Comparison of ENCODE assay signal across 23 cellular contexts in genomic region chr13:32695602-32696250, GRCh38.
DNase-seq lines count a peak whose midpoint lies in the region; ATAC-seq and TF ChIP-seq lines count a peak whose summit lies in the region.
"Had no signal": no experiment of that assay in that cellular context is flagged by ENCODE, and none has a peak within 500 bp of the region (broad histone marks: within the 10 kb centered on the region; RNA-seq: fewer than 3 reads in every experiment).

No MANE protein-coding gene starts in this region.

- no peaks in the 10 kb centered on the region for H3K9me2 ChIP-seq in GM23338 (ENCODE audit: insufficient read depth)

- peak overlapping the region; percentile 96 for H3K27ac Mint-ChIP-seq in GM23338
- peak overlapping the region; percentile 46 for H3K27ac Mint-ChIP-seq in neural crest cell (ENCODE audit: unreplicated experiment)
- no peak overlapping the region for H3K27ac Mint-ChIP-seq in activated CD8-positive, alpha-beta T cell treated with anti-CD3 and anti-CD28 coated beads, Interleukin-2, amount 10 ng/mL, durations not matched to agents 7 days and 5 days
- H3K27ac Mint-ChIP-seq: activated naive CD8-positive, alpha-beta T cell treated with anti-CD3 and anti-CD28 coated beads, Interleukin-2, amount 10 ng/mL, durations not matched to agents 7 days and 5 days had no signal

- no peaks in the 10 kb centered on the region for H4K20me1 ChIP-seq in GM23338 (replicated peaks; ENCODE audit: insufficient read depth)

- peak overlapping the region; percentile 21 for H3K9ac ChIP-seq in SK-N-MC (ENCODE audit: insufficient read length)
- H3K9ac ChIP-seq: parathyroid adenoma had no signal

- H3K27ac ChIP-seq in GM23338 (ENCODE audit: low read depth) (no peak overlapping the region), SK-N-MC (peak overlapping the region; percentile 89)
- H3K27ac ChIP-seq: foreskin keratinocyte, HL-60, parathyroid adenoma, right lobe of liver had no signal

- H3K27me3 ChIP-seq in GM23338 (ENCODE audit: insufficient read depth), result no peaks in the 10 kb centered on the region
- H3K27me3 ChIP-seq: foreskin keratinocyte, right lobe of liver had no signal

- no peak overlapping the region for H3K4me2 ChIP-seq in GM23338

- TF ChIP-seq CTCF in GM23338 (conservative IDR thresholded peaks at IDR 0.05; ENCODE audit: low read depth in 2 of 2) (no peak), neural crest cell (conservative IDR thresholded peaks at IDR 0.05) (no peak)

- H3K9me3 ChIP-seq in SK-N-MC (ENCODE audit: low read depth, low read length), result no peaks in the 10 kb centered on the region
- H3K9me3 ChIP-seq: right lobe of liver had no signal

- CTCF ChIA-PET in activated CD8-positive, alpha-beta T cell treated with anti-CD3 and anti-CD28 coated beads, Interleukin-2, amount 10 ng/mL, durations not matched to agents 7 days and 5 days (lab: Charles Lee), result interaction anchor here (1.1 to 1.6 kb wide), 3 partner anchors 27 to 322 kb away, joined by 3 to 5 read pairs (median 3); no protein-coding TSS in a partner anchor

- DNase-seq in GM23338 (ENCODE audit: low spot score) (no peak), SK-N-MC (ENCODE audit: low read depth, low spot score) (no peak), fibroblast of peridontal ligament (ENCODE audit: extremely low read depth) (peak; percentile 5), neural crest cell (ENCODE audit: low read depth, low spot score) (no peak), NCI-H1694 (lab: John Stamatoyannopoulos, UW) (no peak), NCI-H510A treated with DMSO at 0.1 percent for 48 hours (lab: John Stamatoyannopoulos, UW) (no peak)
- no peak for DNase-seq in activated CD8-positive, alpha-beta T cell treated with anti-CD3 and anti-CD28 coated beads, Interleukin-2, amount 10 ng/mL, durations not matched to agents 7 days and 5 days
- DNase-seq: ACHN; activated CD4-positive, alpha-beta T cell treated with anti-CD3 and anti-CD28 coated beads, Interleukin-2, amount 50 U/mL, for 4 hours; activated naive CD8-positive, alpha-beta T cell treated with anti-CD3 and anti-CD28 coated beads, Interleukin-2, amount 10 ng/mL, durations not matched to agents 7 days and 5 days; C1 segment of cervical spinal cord; cortex of kidney; foreskin keratinocyte; naive thymus-derived CD4-positive, alpha-beta T cell; NCI-H1436; NCI-H510A; right lobe of liver; T-helper 9 cell; trophoblast cell had no signal

- no peaks in the 10 kb centered on the region for H3K9me3 Mint-ChIP-seq in GM23338
- H3K9me3 Mint-ChIP-seq in neural crest cell, result no peaks in the 10 kb centered on the region
- H3K9me3 Mint-ChIP-seq in activated CD8-positive, alpha-beta T cell treated with anti-CD3 and anti-CD28 coated beads, Interleukin-2, amount 10 ng/mL, durations not matched to agents 7 days and 5 days (ENCODE audit: insufficient read depth), result no peaks in the 10 kb centered on the region
- H3K9me3 Mint-ChIP-seq: activated naive CD8-positive, alpha-beta T cell treated with anti-CD3 and anti-CD28 coated beads, Interleukin-2, amount 10 ng/mL, durations not matched to agents 7 days and 5 days; naive thymus-derived CD4-positive, alpha-beta T cell had no signal

- H3F3A ChIP-seq in GM23338 (replicated peaks; ENCODE audit: low read depth), result no peaks in the 10 kb centered on the region

- no peaks in the 10 kb centered on the region for H3K4me1 Mint-ChIP-seq in GM23338
- H3K4me1 Mint-ChIP-seq in neural crest cell, result peaks cover 26% of the 10 kb centered on the region
- no peaks in the 10 kb centered on the region for H3K4me1 Mint-ChIP-seq in activated CD8-positive, alpha-beta T cell treated with anti-CD3 and anti-CD28 coated beads, Interleukin-2, amount 10 ng/mL, durations not matched to agents 7 days and 5 days (ENCODE audit: low read depth)

- H3K4me3 Mint-ChIP-seq in GM23338 (no peak overlapping the region), neural crest cell (no peak overlapping the region)
- H3K4me3 Mint-ChIP-seq in activated CD8-positive, alpha-beta T cell treated with anti-CD3 and anti-CD28 coated beads, Interleukin-2, amount 10 ng/mL, durations not matched to agents 7 days and 5 days, result no peak overlapping the region
- H3K4me3 Mint-ChIP-seq: activated naive CD8-positive, alpha-beta T cell treated with anti-CD3 and anti-CD28 coated beads, Interleukin-2, amount 10 ng/mL, durations not matched to agents 7 days and 5 days; naive thymus-derived CD4-positive, alpha-beta T cell had no signal

- H2AFZ ChIP-seq in GM23338, result no peak overlapping the region
- H2AFZ ChIP-seq: parathyroid adenoma had no signal

- H3K4me3 ChIP-seq in GM23338, result no peak overlapping the region
- peak overlapping the region; percentile 2; the same call in 1 of the 2 replicates for H3K4me3 ChIP-seq in SK-N-MC
- H3K4me3 ChIP-seq: lung, right lobe of liver had no signal

- H3K27me3 Mint-ChIP-seq in GM23338 (ENCODE audit: insufficient read depth, low read depth, poor library complexity) (no peaks in the 10 kb centered on the region), neural crest cell (ENCODE audit: low read depth) (no peaks in the 10 kb centered on the region)
- H3K27me3 Mint-ChIP-seq in activated CD8-positive, alpha-beta T cell treated with anti-CD3 and anti-CD28 coated beads, Interleukin-2, amount 10 ng/mL, durations not matched to agents 7 days and 5 days (ENCODE audit: low read depth), result no peaks in the 10 kb centered on the region
- H3K27me3 Mint-ChIP-seq: activated naive CD8-positive, alpha-beta T cell treated with anti-CD3 and anti-CD28 coated beads, Interleukin-2, amount 10 ng/mL, durations not matched to agents 7 days and 5 days; naive thymus-derived CD4-positive, alpha-beta T cell had no signal

- ATAC-seq in GM23338 (no peak), GM21529 (IDR thresholded peaks at IDR 0.05; ENCODE audit: unreplicated experiment) (no peak)
- no peak for ATAC-seq in activated CD8-positive, alpha-beta T cell treated with anti-CD3 and anti-CD28 coated beads, Interleukin-2, amount 10 ng/mL, durations not matched to agents 7 days and 5 days
- ATAC-seq: foreskin keratinocyte; naive thymus-derived CD4-positive, alpha-beta T cell; right lobe of liver had no signal

- H3K36me3 ChIP-seq in GM23338 (ENCODE audit: insufficient read depth) (no peaks in the 10 kb centered on the region), SK-N-MC (ENCODE audit: insufficient read depth, low read length) (peaks cover 68% of the 10 kb centered on the region)
- H3K36me3 ChIP-seq: right lobe of liver had no signal

- no peaks in the 10 kb centered on the region for H3K4me1 ChIP-seq in GM23338 (ENCODE audit: insufficient read depth)
- H3K4me1 ChIP-seq: foreskin keratinocyte, parathyroid adenoma, right lobe of liver had no signal

- H3K79me2 ChIP-seq in GM23338 (replicated peaks; ENCODE audit: insufficient read depth), result no peaks in the 10 kb centered on the region
- H3K79me2 ChIP-seq: parathyroid adenoma had no signal

- POLR2A ChIA-PET in activated CD8-positive, alpha-beta T cell treated with anti-CD3 and anti-CD28 coated beads, Interleukin-2, amount 10 ng/mL, durations not matched to agents 7 days and 5 days (lab: Charles Lee), result no interaction called here

- H3K36me3 Mint-ChIP-seq in GM23338 (ENCODE audit: low read depth), result peaks cover 4% of the 10 kb centered on the region; the same call in 2 of the 3 replicates
- H3K36me3 Mint-ChIP-seq in neural crest cell (ENCODE audit: low read depth), result peaks cover 2% of the 10 kb centered on the region
- H3K36me3 Mint-ChIP-seq in activated CD8-positive, alpha-beta T cell treated with anti-CD3 and anti-CD28 coated beads, Interleukin-2, amount 10 ng/mL, durations not matched to agents 7 days and 5 days (ENCODE audit: low read depth), result peaks cover 37% of the 10 kb centered on the region

TF ChIP-seq in GM23338, 12 proteins besides CTCF, POLR2A, EP300 and RAD21:
- no peak for TF ChIP-seq EZH2phosphoT487 (IDR thresholded peaks at IDR 0.05; ENCODE audit: unreplicated experiment)
